In the genomic region with DNA sequence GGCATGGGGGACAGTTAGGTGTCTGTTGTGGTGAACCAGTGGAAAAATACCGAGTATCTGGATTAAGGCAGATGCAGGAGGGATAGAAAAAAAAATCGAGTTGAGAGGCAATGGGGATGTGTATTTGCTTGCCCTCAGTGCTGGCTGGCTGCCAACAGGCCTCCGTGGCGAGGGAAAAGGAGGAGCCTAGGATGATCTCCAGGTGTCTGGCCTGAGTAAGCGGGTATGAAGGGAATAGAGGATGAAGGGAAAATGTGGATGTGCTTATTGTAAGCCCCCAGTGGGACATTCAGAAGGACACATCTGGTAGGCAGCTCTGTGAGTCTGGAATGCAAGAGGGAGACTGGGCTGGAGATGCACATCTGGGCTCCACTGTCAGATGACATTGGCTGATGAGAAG, we compare ENCODE assay signal across 1 cellular context.
TF ChIP-seq lines count a peak whose summit lies in the region.

No MANE protein-coding gene starts in this region.

TF ChIP-seq in H1, 55 proteins besides CTCF, POLR2A, EP300 and RAD21:
- TF ChIP-seq HDAC6 (IDR thresholded peaks at IDR 0.05; ENCODE audit: low read depth, low read length), result no peak
- TF ChIP-seq PHF8 (conservative IDR thresholded peaks at IDR 0.05; ENCODE audit: low read depth, low read length), result no peak
- TF ChIP-seq CBX5 (IDR thresholded peaks at IDR 0.05; ENCODE audit: low read depth, low read length), result no peak
- TF ChIP-seq RXRA (IDR thresholded peaks at IDR 0.05; ENCODE audit: insufficient read depth, low read depth, low read length), result no peak
- TF ChIP-seq RNF2 (IDR thresholded peaks at IDR 0.05; ENCODE audit: borderline replicate concordance, low read depth, low read length, missing control alignments, poor library complexity, severe bottlenecking), result no peak
- TF ChIP-seq SIRT6 (IDR thresholded peaks at IDR 0.05; ENCODE audit: low read length), result no peak
- TF ChIP-seq POU5F1 (IDR thresholded peaks at IDR 0.05; ENCODE audit: low read depth, low read length), result no peak
- TF ChIP-seq SUZ12 (IDR thresholded peaks at IDR 0.05; ENCODE audit: low read length), result no peak
- TF ChIP-seq ATF2 (IDR thresholded peaks at IDR 0.05; ENCODE audit: low read length), result no peak
- no peak for TF ChIP-seq TEAD4 (IDR thresholded peaks at IDR 0.05; ENCODE audit: low read depth, low read length)
- no peak for TF ChIP-seq KDM4A (IDR thresholded peaks at IDR 0.05; ENCODE audit: low read depth, low read length, severe bottlenecking)
- TF ChIP-seq CHD1 (IDR thresholded peaks at IDR 0.05; ENCODE audit: low read depth, low read length), result no peak
- TF ChIP-seq POLR2AphosphoS5 (IDR thresholded peaks at IDR 0.05; ENCODE audit: low read depth, low read length), result no peak
